ENCODE assay signal across 8 cellular contexts in genomic region chr19:4061178-4061682, GRCh38. TPM values are rescaled to one million over a fixed set of nuclear protein-coding genes. Genes with fewer than 3 reads are reported as not detected.
A peak's percentile ranks its signal among the peaks of the same experiment; 100 is the strongest.
DNase-seq lines count a peak whose midpoint lies in the region; ATAC-seq and TF ChIP-seq lines count a peak whose summit lies in the region.

No MANE protein-coding gene starts in this region.

- H2BK120ac ChIP-seq in neuronal stem cell (ENCODE audit: low read depth, low read length) = no peak overlapping the region

- H3K9me3 ChIP-seq in duodenal mucosa (ENCODE audit: control insufficient read depth in 1 of 2, low read length in 2 of 2) (no peaks in the 10 kb centered on the region), neuronal stem cell (replicated peaks in 1 of 2; ENCODE audit: control insufficient read depth in 2 of 2, insufficient read depth in 1 of 2, low read depth in 1 of 2, low read length in 2 of 2) (no peaks in the 10 kb centered on the region)

- DNase-seq in CD14-positive monocyte (ENCODE audit: low spot score) = peak; percentile 71
- DNase-seq in NCI-H69 (lab: John Stamatoyannopoulos, UW) = peak; percentile 60
- DNase-seq in neuronal stem cell (ENCODE audit: low spot score) = no peak
- no peak for DNase-seq in hepatic stellate cell (ENCODE audit: low spot score)
- DNase-seq in dermis blood vessel endothelial cell = no peak
- DNase-seq in NAMALWA (ENCODE audit: low spot score) = no peak

- H3K27ac ChIP-seq in duodenal mucosa (ENCODE audit: low read depth, low read length) (peak overlapping the region; percentile 98), neuronal stem cell (replicated peaks; ENCODE audit: low read length) (no peak overlapping the region)

- no peak overlapping the region for H2BK12ac ChIP-seq in neuronal stem cell (ENCODE audit: low read length)

- H3K27me3 ChIP-seq in duodenal mucosa (ENCODE audit: control insufficient read depth in 1 of 2, insufficient read depth in 2 of 2, low read length in 2 of 2) = no peaks in the 10 kb centered on the region
- H3K27me3 ChIP-seq in neuronal stem cell (ENCODE audit: control insufficient read depth in 3 of 3, insufficient read depth in 3 of 3, low read depth in 1 of 3, low read length in 3 of 3) = no peaks in the 10 kb centered on the region

- no peak overlapping the region for H3K4ac ChIP-seq in neuronal stem cell (ENCODE audit: low read length)

- no peak overlapping the region for H4K8ac ChIP-seq in neuronal stem cell (ENCODE audit: low read depth, low read length)

- peaks cover 58% of the 10 kb centered on the region for H3K4me1 Mint-ChIP-seq in CD14-positive monocyte

- no peak for TF ChIP-seq CTCF in CD14-positive monocyte (IDR thresholded peaks at IDR 0.05)

- H3K23ac ChIP-seq in neuronal stem cell (ENCODE audit: low read depth, low read length, poor library complexity) = peak overlapping the region; percentile 75

- no peak overlapping the region for H3K4me2 ChIP-seq in neuronal stem cell (ENCODE audit: insufficient read depth, low read length, poor library complexity, severe bottlenecking)

- intact Hi-C loops in CD14-positive monocyte (cut with micrococcal nuclease) = loop anchor here in 1 of 2 donors (5.0 kb wide), 1 partner anchor 54 kb away; the partner anchor contains the start of gene PIAS4

- no peaks in the 10 kb centered on the region for H3K9me3 Mint-ChIP-seq in CD14-positive monocyte

- peak overlapping the region; percentile 58 to 73 for H3K4me3 Mint-ChIP-seq in CD14-positive monocyte

- H3K4me3 ChIP-seq in duodenal mucosa (ENCODE audit: low read depth in 1 of 2, low read length in 2 of 2) (peak overlapping the region; percentile 76 to 78), neuronal stem cell (ENCODE audit: low read length in 2 of 2) (no peak overlapping the region)

- no peak overlapping the region for H4K91ac ChIP-seq in neuronal stem cell (ENCODE audit: low read depth, low read length, poor library complexity)

- H2BK5ac ChIP-seq in neuronal stem cell (ENCODE audit: low read length) = no peak overlapping the region

- WGBS in neuronal stem cell (ENCODE audit: extremely low coverage in 2 of 2, insufficient read length in 2 of 2, insufficient replicate concordance in 1 of 2), 2 donors = no CpG with 5 or more reads among the region's 23 CpGs

- peaks cover 43% of the 10 kb centered on the region for H3K79me1 ChIP-seq in neuronal stem cell (ENCODE audit: low read depth, low read length)

- ATAC-seq in HG03469 (IDR thresholded peaks at IDR 0.05; ENCODE audit: unreplicated experiment) = no peak

- H3K27ac Mint-ChIP-seq in CD14-positive monocyte = peak overlapping the region; percentile 87 to 100 (median 96)

- H3K36me3 Mint-ChIP-seq in CD14-positive monocyte = peaks cover 18 to 31% of the 10 kb centered on the region in 2 donors

- H3K4me1 ChIP-seq in duodenal mucosa (ENCODE audit: control insufficient read depth in 1 of 2, insufficient read depth in 2 of 2, low read length in 2 of 2) (peaks cover 56 to 64% of the 10 kb centered on the region in 2 donors), neuronal stem cell (ENCODE audit: control insufficient read depth in 2 of 2, insufficient read depth in 1 of 2, low read depth in 1 of 2, low read length in 2 of 2) (peaks cover 11 to 12% of the 10 kb centered on the region in 2 donors)

- peaks cover 0 to 2% (median 1%) of the 10 kb centered on the region in 3 donors for H3K27me3 Mint-ChIP-seq in CD14-positive monocyte (ENCODE audit: low read depth in 3 of 3)

- peak overlapping the region; percentile 52 for H3K18ac ChIP-seq in neuronal stem cell (ENCODE audit: low read length)

- peak overlapping the region; percentile 61 for H2AK5ac ChIP-seq in neuronal stem cell (ENCODE audit: low read depth, low read length)

- H2AFZ ChIP-seq in neuronal stem cell (ENCODE audit: low read length) = no peak overlapping the region

- H3K9ac ChIP-seq in duodenal mucosa (ENCODE audit: low read depth in 1 of 2, low read length in 2 of 2) (peak overlapping the region; percentile 89 to 97), neuronal stem cell (ENCODE audit: low read depth, low read length, poor library complexity) (no peak overlapping the region)

- no peak overlapping the region for H3K14ac ChIP-seq in neuronal stem cell (ENCODE audit: low read length)

- H3K36me3 ChIP-seq in duodenal mucosa (ENCODE audit: control insufficient read depth in 1 of 2, insufficient read depth in 2 of 2, low read length in 2 of 2) (peaks cover 0 to 6% of the 10 kb centered on the region in 2 donors), neuronal stem cell (replicated peaks in 1 of 2; ENCODE audit: control insufficient read depth in 2 of 2, insufficient read depth in 2 of 2, low read length in 2 of 2) (peaks cover 2 to 6% of the 10 kb centered on the region in 2 donors)

- no peak overlapping the region for H2BK15ac ChIP-seq in neuronal stem cell (ENCODE audit: low read length)

RNA-seq across cellular contexts. Expression of gene ZBTB7A, which starts 5.5 kb away (rescaled TPM):
- polyA plus RNA-seq in CD14-positive monocyte = 10 to 100 TPM; 18.0 to 20.2 TPM
- polyA plus RNA-seq in neuronal stem cell (2013, experiment 1 of 2) = 9.3 TPM
- polyA plus RNA-seq in neuronal stem cell (2013, experiment 2 of 2) = 10.2 TPM
- total RNA-seq in dermis blood vessel endothelial cell = 17.4 and 30.3 TPM in 2 replicates

RNA-seq across cellular contexts. Expression of gene PIAS4, which starts 53.7 kb away (rescaled TPM):
- 1 to 10 TPM; 2.3 to 5.9 TPM for polyA plus RNA-seq in CD14-positive monocyte
- polyA plus RNA-seq in neuronal stem cell (2013, experiment 1 of 2) = 64.0 TPM
- polyA plus RNA-seq in neuronal stem cell (2013, experiment 2 of 2) = 61.2 TPM
- total RNA-seq in dermis blood vessel endothelial cell = 22.0 and 27.2 TPM in 2 replicates

Comparison
In these comparisons a context has a peak if more than half of its experiments do, and no peak if none do; other contexts are left out.
1. DNase-seq: peak in CD14-positive monocyte (single experiment) and NCI-H69 (single experiment); none in neuronal stem cell (single experiment), hepatic stellate cell (single experiment), dermis blood vessel endothelial cell (single experiment) and NAMALWA (single experiment).
2. H3K4me3 ChIP-seq: peak in duodenal mucosa (2 of 2); none in neuronal stem cell (0 of 2).